In genomic region chr11:31690041-31690440, GRCh38 we compare ENCODE assay signal across 22 cellular contexts.
DNase-seq lines count a peak whose midpoint lies in the region; ATAC-seq and TF ChIP-seq lines count a peak whose summit lies in the region.
"Had no signal": no experiment of that assay in that cellular context is flagged by ENCODE, and none has a peak within 500 bp of the region (broad histone marks: within the 10 kb centered on the region; RNA-seq: fewer than 3 reads in every experiment).

No MANE protein-coding gene starts in this region.

- in situ Hi-C loops in brain microvascular endothelial cell (cut with HindIII; ENCODE audit: low pct_ligation_motif_present, low sequenced_read_pairs), result no loop called here

- peak; percentile 4 for DNase-seq in AG08395 (ENCODE audit: low spot score)
- DNase-seq in adipocyte (ENCODE audit: low read depth), result peak; percentile 35
- peak; percentile 52 for DNase-seq in fibroblast of pulmonary artery (ENCODE audit: low read depth)
- no peak for DNase-seq in T-helper 9 cell
- DNase-seq in activated CD4-positive, alpha-beta T cell treated with anti-CD3 and anti-CD28 coated beads for 4 hours, result no peak
- DNase-seq in brain microvascular endothelial cell, result no peak
- DNase-seq: activated CD4-positive, alpha-beta T cell treated with anti-CD3 and anti-CD28 coated beads, Interleukin-2, amount 50 U/mL, for 4 hours; activated gamma-delta T cell treated with Interleukin-2 at 50 U/mL for 16 hours; aorta; CD4-positive, alpha-beta memory T cell; cortex of kidney; DMS79; MV-4-11; NCI-H187 treated with DMSO at 0.1 percent for 48 hours; spleen had no signal

- H3K9ac ChIP-seq in adipocyte (ENCODE audit: low read length), result no peak overlapping the region

- ATAC-seq in GM18868 (IDR thresholded peaks at IDR 0.05; ENCODE audit: unreplicated experiment), result peak; percentile 21
- no peak for ATAC-seq in HG02763 (IDR thresholded peaks at IDR 0.05; ENCODE audit: unreplicated experiment)
- ATAC-seq: K562, left lobe of liver had no signal

- no peaks in the 10 kb centered on the region for H3K9me3 ChIP-seq in adipocyte (ENCODE audit: control insufficient read depth, low read length)
- H3K9me3 ChIP-seq: neutrophil, SJSA1, suprapubic skin had no signal

- no peak overlapping the region for H3K27ac ChIP-seq in brain microvascular endothelial cell
- H3K27ac ChIP-seq: neutrophil, SJSA1, spleen, suprapubic skin had no signal

- H3K4me3 ChIP-seq in adipocyte (ENCODE audit: low read length) (no peak overlapping the region), fibroblast of pulmonary artery (replicated peaks; ENCODE audit: low read depth, low read length) (no peak overlapping the region), brain microvascular endothelial cell (ENCODE audit: low read depth, low read length) (no peak overlapping the region)
- H3K4me3 ChIP-seq: K562, SJSA1, spleen, suprapubic skin had no signal

- no peak for TF ChIP-seq CTCF in fibroblast of pulmonary artery (IDR thresholded peaks at IDR 0.05; ENCODE audit: low read length, missing control alignments)
- TF ChIP-seq CTCF in brain microvascular endothelial cell (IDR thresholded peaks at IDR 0.05; ENCODE audit: low read depth, low read length, missing control alignments), result no peak

- peaks cover 5% of the 10 kb centered on the region for H3K4me1 ChIP-seq in adipocyte (ENCODE audit: control insufficient read depth, insufficient read depth, low read length)
- H3K4me1 ChIP-seq: spleen, suprapubic skin had no signal

- no peaks in the 10 kb centered on the region for H3K27me3 ChIP-seq in adipocyte (replicated peaks; ENCODE audit: control insufficient read depth, insufficient read depth, low read length)
- H3K27me3 ChIP-seq in brain microvascular endothelial cell (replicated peaks), result no peaks in the 10 kb centered on the region
- H3K27me3 ChIP-seq: neutrophil, SJSA1, spleen, suprapubic skin had no signal

- H3K36me3 ChIP-seq in adipocyte (ENCODE audit: control insufficient read depth, insufficient read depth, low read length, severe bottlenecking) (no peaks in the 10 kb centered on the region), brain microvascular endothelial cell (replicated peaks) (no peaks in the 10 kb centered on the region)
- H3K36me3 ChIP-seq: neutrophil, SJSA1, spleen, suprapubic skin had no signal

Comparison
In these comparisons a context has a peak if more than half of its experiments do, and no peak if none do; other contexts are left out.
1. DNase-seq: peak in AG08395 (single experiment), adipocyte (single experiment) and fibroblast of pulmonary artery (single experiment); none in T-helper 9 cell (single experiment), activated CD4-positive, alpha-beta T cell treated with anti-CD3 and anti-CD28 coated beads for 4 hours (0 of 2) and brain microvascular endothelial cell (single experiment).